11 cellular contexts compared by ENCODE assay signal in the genomic region with DNA sequence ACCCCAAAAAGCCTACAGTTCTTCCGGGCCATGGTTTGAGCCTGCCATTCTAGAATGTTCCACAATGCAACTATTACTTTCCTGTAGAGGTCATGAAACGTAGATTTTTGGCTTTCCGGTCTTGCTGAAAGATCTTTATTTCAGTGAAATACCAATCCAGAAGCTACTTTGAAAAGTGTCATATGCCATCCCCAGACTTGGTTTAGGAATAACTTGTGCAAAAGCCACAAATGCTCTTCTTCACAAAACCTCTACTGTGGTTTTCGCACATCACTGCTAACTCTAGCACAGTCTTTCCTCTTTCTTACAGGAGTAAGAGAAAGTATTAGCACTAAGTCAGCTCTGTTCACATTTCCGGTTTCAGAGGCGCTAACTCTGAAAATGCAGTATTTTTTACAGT. TPM values are rescaled to one million over a fixed set of nuclear protein-coding genes. Genes with fewer than 3 reads are reported as not detected.
DNase-seq lines count a peak whose midpoint lies in the region; ATAC-seq and TF ChIP-seq lines count a peak whose summit lies in the region.
"Had no signal": no experiment of that assay in that cellular context is flagged by ENCODE, and none has a peak within 500 bp of the region (broad histone marks: within the 10 kb centered on the region; RNA-seq: fewer than 3 reads in every experiment).

No MANE protein-coding gene starts in this region.

- H3K4me1 ChIP-seq in naive thymus-derived CD4-positive, alpha-beta T cell (ENCODE audit: control insufficient read depth in 2 of 2, insufficient read depth in 2 of 2, low read length in 2 of 2): peaks cover 62 to 88% of the 10 kb centered on the region in 2 donors

- DNase-seq in Kasumi-1 (lab: John Stamatoyannopoulos, UW) (peak; percentile 55 to 61), dermis blood vessel endothelial cell (no peak), MCF 10A (ENCODE audit: unreplicated experiment) (no peak)
- DNase-seq in naive thymus-derived CD4-positive, alpha-beta T cell: peak in 5 of 9 donors; percentile 49 to 68 (median 60)

- H3K36me3 ChIP-seq in naive thymus-derived CD4-positive, alpha-beta T cell (ENCODE audit: control insufficient read depth in 2 of 3, insufficient read depth in 3 of 3, low read length in 3 of 3): no peaks in the 10 kb centered on the region

- no peaks in the 10 kb centered on the region for H3K9me3 ChIP-seq in naive thymus-derived CD4-positive, alpha-beta T cell (ENCODE audit: control insufficient read depth in 2 of 3, low read length in 3 of 3)

- no peaks in the 10 kb centered on the region for H3K27me3 Mint-ChIP-seq in naive thymus-derived CD4-positive, alpha-beta T cell
- peaks cover 93% of the 10 kb centered on the region for H3K27me3 Mint-ChIP-seq in MCF 10A (ENCODE audit: insufficient read depth, unreplicated experiment)

- H3K36me3 Mint-ChIP-seq in naive thymus-derived CD4-positive, alpha-beta T cell: peaks cover 0 to 8% (median 0%) of the 10 kb centered on the region in 5 donors
- H3K36me3 Mint-ChIP-seq in MCF 10A (ENCODE audit: insufficient read depth, unreplicated experiment): no peaks in the 10 kb centered on the region

- peaks cover 0 to 2% (median 0%) of the 10 kb centered on the region in 11 donors for H3K9me3 Mint-ChIP-seq in naive thymus-derived CD4-positive, alpha-beta T cell
- no peaks in the 10 kb centered on the region for H3K9me3 Mint-ChIP-seq in MCF 10A (ENCODE audit: unreplicated experiment)

- intact Hi-C loops in naive thymus-derived CD4-positive, alpha-beta T cell (cut with micrococcal nuclease): loop anchor here (1.0 to 2.0 kb wide), 6 partner anchors 8 to 23 kb away; a partner anchor contains a TSS
- intact Hi-C loops in MCF 10A (cut with micrococcal nuclease): no loop called here

- H3K27ac Mint-ChIP-seq in naive thymus-derived CD4-positive, alpha-beta T cell: peak overlapping the region; percentile 80 to 94 (median 89)
- no peak overlapping the region for H3K27ac Mint-ChIP-seq in MCF 10A (ENCODE audit: low read depth, unreplicated experiment)

- BruUV-seq in MCF 10A (replicated peaks; lab: Mats Ljungman, UMichigan): no TSS peak

- POLR2A ChIA-PET in naive thymus-derived CD4-positive, alpha-beta T cell (lab: Charles Lee): interaction anchor here (0.6 to 2.8 kb wide), 16 partner anchors 9 to 245 kb away, joined by 3 to 19 read pairs (median 4); a partner anchor contains a TSS
- POLR2A ChIA-PET in MCF 10A (lab: Yijun Ruan, JAX): no interaction called here

- ATAC-seq in GM18511 (IDR thresholded peaks at IDR 0.05; ENCODE audit: unreplicated experiment) (peak; percentile 91), GM21447 (IDR thresholded peaks at IDR 0.05; ENCODE audit: unreplicated experiment) (peak; percentile 83), esophagus mucosa (no peak), HG03039 (IDR thresholded peaks at IDR 0.05; ENCODE audit: unreplicated experiment) (no peak)
- peak; percentile 80 for ATAC-seq in naive thymus-derived CD4-positive, alpha-beta T cell

- H3K4me1 Mint-ChIP-seq in naive thymus-derived CD4-positive, alpha-beta T cell: peaks cover 30 to 96% (median 83%) of the 10 kb centered on the region in 7 donors
- H3K4me1 Mint-ChIP-seq in MCF 10A (ENCODE audit: insufficient read depth, unreplicated experiment): no peaks in the 10 kb centered on the region

- H3K4me3 Mint-ChIP-seq in naive thymus-derived CD4-positive, alpha-beta T cell: peak overlapping the region; percentile 68 to 84 (median 78)
- no peak overlapping the region for H3K4me3 Mint-ChIP-seq in MCF 10A (ENCODE audit: unreplicated experiment)

- no peak for TF ChIP-seq CTCF in MCF 10A (IDR thresholded peaks at IDR 0.05; ENCODE audit: unreplicated experiment)

- H3K4me3 ChIP-seq in naive thymus-derived CD4-positive, alpha-beta T cell (ENCODE audit: low read length): peak overlapping the region; percentile 36

- CTCF ChIA-PET in naive thymus-derived CD4-positive, alpha-beta T cell (lab: Charles Lee): interaction anchor here (0.7 to 2.4 kb wide), 4 partner anchors 11 to 60 kb away, joined by 3 to 12 read pairs (median 3); no protein-coding TSS in a partner anchor
- CTCF ChIA-PET in MCF 10A (lab: Yijun Ruan, JAX): no interaction called here

- H3K27me3 ChIP-seq in naive thymus-derived CD4-positive, alpha-beta T cell (ENCODE audit: control insufficient read depth in 2 of 2, insufficient read depth in 2 of 2, low read length in 2 of 2): no peaks in the 10 kb centered on the region

- H3K27ac ChIP-seq in naive thymus-derived CD4-positive, alpha-beta T cell (ENCODE audit: low read depth, low read length): peak overlapping the region; percentile 53
- H3K27ac ChIP-seq: KMS-11 had no signal

RNA-seq across cellular contexts. Expression of a gene that starts 12.7 kb away (rescaled TPM):
- total RNA-seq in naive thymus-derived CD4-positive, alpha-beta T cell: 100 to 1,000 TPM in 1 of 5 experiments, 10 to 100 TPM in 4; 25.2 to 173 (median 56.8) TPM
- polyA plus RNA-seq in naive thymus-derived CD4-positive, alpha-beta T cell: 100 to 1,000 TPM in 1 of 2 donors, 10 to 100 TPM in 1; 72.1 to 127 TPM
- total RNA-seq in dermis blood vessel endothelial cell (not detected in 2 replicates), esophagus mucosa (not detected), MCF 10A (2022) (not detected in 2 replicates)
- total RNA-seq: astrocyte, pulmonary artery endothelial cell had no signal

Comparison
In these comparisons a context has a peak if more than half of its experiments do, and no peak if none do; other contexts are left out.
1. ATAC-seq: peak in GM18511 (single experiment), GM21447 (single experiment) and naive thymus-derived CD4-positive, alpha-beta T cell (single experiment); none in esophagus mucosa (single experiment) and HG03039 (single experiment).
2. DNase-seq: peak in Kasumi-1 (2 of 2) and naive thymus-derived CD4-positive, alpha-beta T cell (5 of 9); none in dermis blood vessel endothelial cell (single experiment) and MCF 10A (single experiment).
3. RNA of a gene that starts 12.7 kb away (total RNA-seq): 25.2 to 173 TPM in naive thymus-derived CD4-positive, alpha-beta T cell; not detected in esophagus mucosa (single experiment), not detected in dermis blood vessel endothelial cell and not detected in MCF 10A; every median in the first group is over 10 times any median in the second.